ENCODE assay signal across 8 cellular contexts in the genomic region with DNA sequence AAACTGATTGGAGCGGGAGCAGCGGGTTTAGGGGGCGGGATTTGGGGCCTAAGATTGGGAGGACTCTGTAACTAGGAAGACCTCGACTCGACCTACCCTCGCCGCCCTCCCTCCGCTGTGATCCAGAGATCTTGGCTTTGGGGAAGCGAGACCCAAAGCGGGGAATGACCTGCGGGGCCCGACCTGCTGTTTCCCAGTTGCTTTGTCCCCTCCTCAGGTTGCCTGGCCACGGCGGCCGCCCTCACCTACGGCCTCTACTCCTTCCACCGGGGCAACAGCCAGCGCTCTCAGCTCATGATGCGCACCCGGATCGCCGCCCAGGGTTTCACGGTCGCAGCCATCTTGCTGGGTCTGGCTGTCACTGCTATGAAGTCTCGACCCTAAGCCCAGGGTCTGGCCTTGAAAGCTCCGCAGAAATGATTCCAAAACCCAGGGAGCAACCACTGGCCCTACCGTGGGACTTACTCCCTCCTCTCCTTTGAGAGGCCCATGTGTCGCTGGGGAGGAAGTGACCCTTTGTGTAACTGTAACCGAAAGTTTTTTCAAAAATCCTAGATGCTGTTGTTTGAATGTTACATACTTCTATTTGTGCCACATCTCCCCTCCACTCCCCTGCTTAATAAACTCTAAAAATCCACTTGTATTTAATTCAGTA. TPM values are rescaled to one million over a fixed set of nuclear protein-coding genes. Genes with fewer than 3 reads are reported as not detected.
A peak's percentile ranks its signal among the peaks of the same experiment; 100 is the strongest.
DNase-seq lines count a peak whose midpoint lies in the region; ATAC-seq and TF ChIP-seq lines count a peak whose summit lies in the region.

No MANE protein-coding gene starts in this region.

- H3K27ac Mint-ChIP-seq in activated T-cell treated with anti-CD3 and anti-CD28 coated beads, Interleukin-2, amount 50 U/mL, for 72 hours, result peak overlapping the region; percentile 99
- peak overlapping the region; percentile 99 for H3K27ac Mint-ChIP-seq in neural progenitor cell

- H3K27me3 ChIP-seq in esophagus (ENCODE audit: control insufficient read depth in 1 of 2, insufficient read depth in 2 of 2, low read length in 2 of 2), result no peaks in the 10 kb centered on the region
- H3K27me3 ChIP-seq in neural progenitor cell, result no peaks in the 10 kb centered on the region

- no peak for TF ChIP-seq CTCF in neural progenitor cell (IDR thresholded peaks at IDR 0.05)

- H3K4me1 ChIP-seq in esophagus (ENCODE audit: control insufficient read depth in 2 of 2, insufficient read depth in 2 of 2, low read length in 1 of 2), result peaks cover 0 to 2% of the 10 kb centered on the region in 2 donors
- H3K4me1 ChIP-seq in neural progenitor cell, result peaks cover 11% of the 10 kb centered on the region

- peaks cover 35% of the 10 kb centered on the region for H3K4me1 Mint-ChIP-seq in activated T-cell treated with anti-CD3 and anti-CD28 coated beads, Interleukin-2, amount 50 U/mL, for 72 hours (ENCODE audit: low read depth)
- peaks cover 20% of the 10 kb centered on the region for H3K4me1 Mint-ChIP-seq in neural progenitor cell

- H3K9ac ChIP-seq in neural progenitor cell, result peak overlapping the region; percentile 51

- peaks cover 8 to 32% of the 10 kb centered on the region in 2 donors for H3K36me3 Mint-ChIP-seq in activated T-cell treated with anti-CD3 and anti-CD28 coated beads, Interleukin-2, amount 50 U/mL, for 72 hours (ENCODE audit: insufficient read depth in 2 of 2)
- peaks cover 4% of the 10 kb centered on the region for H3K36me3 Mint-ChIP-seq in neural progenitor cell

- no peaks in the 10 kb centered on the region for H3K9me3 ChIP-seq in esophagus (ENCODE audit: control insufficient read depth in 2 of 2, insufficient read depth in 1 of 2, low read depth in 1 of 2, low read length in 1 of 2)
- no peaks in the 10 kb centered on the region for H3K9me3 ChIP-seq in neural progenitor cell (ENCODE audit: low read depth)

- H3K36me3 ChIP-seq in esophagus (ENCODE audit: control insufficient read depth in 2 of 2, insufficient read depth in 2 of 2, low read length in 1 of 2), result peaks cover 4 to 36% of the 10 kb centered on the region in 2 donors
- no peaks in the 10 kb centered on the region for H3K36me3 ChIP-seq in neural progenitor cell

- peak overlapping the region; percentile 78 for H3K4me2 ChIP-seq in neural progenitor cell

- 1% methylated on average over 22 to 29 of the region's 29 CpGs for WGBS in esophagus, 2 donors

- no peaks in the 10 kb centered on the region for H3K9me3 Mint-ChIP-seq in activated T-cell treated with anti-CD3 and anti-CD28 coated beads, Interleukin-2, amount 50 U/mL, for 72 hours
- H3K9me3 Mint-ChIP-seq in neural progenitor cell, result no peaks in the 10 kb centered on the region

- H4K20me1 ChIP-seq in neural progenitor cell (ENCODE audit: low read depth), result peaks cover 8% of the 10 kb centered on the region

- TF ChIP-seq POLR2A in Raji (IDR thresholded peaks at IDR 0.05; ENCODE audit: insufficient read depth, low read depth, low read length), result peak; percentile 80

- no peaks in the 10 kb centered on the region for H3K27me3 Mint-ChIP-seq in activated T-cell treated with anti-CD3 and anti-CD28 coated beads, Interleukin-2, amount 50 U/mL, for 72 hours (ENCODE audit: low read depth)
- peaks cover 12% of the 10 kb centered on the region for H3K27me3 Mint-ChIP-seq in neural progenitor cell (ENCODE audit: insufficient read depth, low read depth)

- H2AFZ ChIP-seq in neural progenitor cell (replicated peaks), result peak overlapping the region; percentile 84

- H3F3A ChIP-seq in neural progenitor cell (ENCODE audit: low read depth), result peaks cover 7% of the 10 kb centered on the region

- H3K79me2 ChIP-seq in neural progenitor cell (ENCODE audit: low read depth), result peaks cover 45% of the 10 kb centered on the region

- H3K27ac ChIP-seq in esophagus (ENCODE audit: low read depth in 2 of 2, low read length in 1 of 2) (peak overlapping the region; percentile 99 to 100), neural progenitor cell (peak overlapping the region; percentile 78)

- ATAC-seq in activated T-cell treated with anti-CD3 and anti-CD28 coated beads, Interleukin-2, amount 50 U/mL, for 72 hours (replicated peaks in 1 of 2), result peak; percentile 46 to 52
- ATAC-seq in HG02885 (IDR thresholded peaks at IDR 0.05; ENCODE audit: poor library complexity, unreplicated experiment), result peak; percentile 31

- H3K4me3 ChIP-seq in esophagus (ENCODE audit: low read depth in 1 of 2, low read length in 2 of 2), result peak overlapping the region; percentile 75 to 81
- H3K4me3 ChIP-seq in neural progenitor cell, result peak overlapping the region; percentile 87

- peak overlapping the region; percentile 97 to 100 for H3K4me3 Mint-ChIP-seq in activated T-cell treated with anti-CD3 and anti-CD28 coated beads, Interleukin-2, amount 50 U/mL, for 72 hours
- H3K4me3 Mint-ChIP-seq in neural progenitor cell, result peak overlapping the region; percentile 98

- peak in 1 of 2 donors; percentile 81 for DNase-seq in activated T-cell treated with anti-CD3 and anti-CD28 coated beads, Interleukin-2, amount 50 U/mL, for 72 hours
- DNase-seq in activated T-cell treated with anti-CD3 and anti-CD28 coated beads, Interleukin-2, amount 50 U/mL, for 48 hours, result no peak
- no peak for DNase-seq in neural progenitor cell (ENCODE audit: low spot score)
- no peak for DNase-seq in foreskin melanocyte
- DNase-seq in NCI-H446 (lab: John Stamatoyannopoulos, UW), result no peak

RNA-seq across cellular contexts. Expression of gene HIGD2A, which starts 0.7 kb away (rescaled TPM):
- 100 to 1,000 TPM; 109 to 135 TPM for total RNA-seq in activated T-cell treated with anti-CD3 and anti-CD28 coated beads, Interleukin-2, amount 50 U/mL, for 72 hours
- polyA plus RNA-seq in esophagus, result 100 to 1,000 TPM; 151 to 163 TPM
- 40.1 and 65.6 TPM in 2 replicates for total RNA-seq in neural progenitor cell (ENCODE audit: low replicate concordance)

RNA-seq across cellular contexts. Expression of gene NOP16, which starts 0.8 kb away (rescaled TPM):
- total RNA-seq in activated T-cell treated with anti-CD3 and anti-CD28 coated beads, Interleukin-2, amount 50 U/mL, for 72 hours, result 10 to 100 TPM; 41.8 to 42.3 TPM
- 10 to 100 TPM; 50.6 to 70.3 TPM for polyA plus RNA-seq in esophagus
- total RNA-seq in neural progenitor cell (ENCODE audit: low replicate concordance), result 10.3 and 14.5 TPM in 2 replicates

RNA-seq across cellular contexts. Expression of gene ARL10, which starts 24.0 kb away (rescaled TPM):
- total RNA-seq in activated T-cell treated with anti-CD3 and anti-CD28 coated beads, Interleukin-2, amount 50 U/mL, for 72 hours, result 10 to 100 TPM in 1 of 2 donors, 1 to 10 TPM in 1; 7.5 to 14.0 TPM
- polyA plus RNA-seq in esophagus, result 1 to 10 TPM; 2.4 to 3.8 TPM
- 9.1 and 16.6 TPM in 2 replicates for total RNA-seq in neural progenitor cell (ENCODE audit: low replicate concordance)

RNA-seq across cellular contexts. Expression of gene CLTB, which starts 27.1 kb away (rescaled TPM):
- total RNA-seq in activated T-cell treated with anti-CD3 and anti-CD28 coated beads, Interleukin-2, amount 50 U/mL, for 72 hours, result 10 to 100 TPM; 38.1 to 41.9 TPM
- 100 to 1,000 TPM; 517 to 730 TPM for polyA plus RNA-seq in esophagus
- total RNA-seq in neural progenitor cell (ENCODE audit: low replicate concordance), result 12.6 and 29.2 TPM in 2 replicates

RNA-seq across cellular contexts. Expression of gene KIAA1191, which starts 27.7 kb away (rescaled TPM):
- total RNA-seq in activated T-cell treated with anti-CD3 and anti-CD28 coated beads, Interleukin-2, amount 50 U/mL, for 72 hours, result 10 to 100 TPM; 56.7 to 59.0 TPM
- 10 to 100 TPM; 41.8 to 44.4 TPM for polyA plus RNA-seq in esophagus
- total RNA-seq in neural progenitor cell (ENCODE audit: low replicate concordance), result 116 and 126 TPM in 2 replicates
